In the genomic region with DNA sequence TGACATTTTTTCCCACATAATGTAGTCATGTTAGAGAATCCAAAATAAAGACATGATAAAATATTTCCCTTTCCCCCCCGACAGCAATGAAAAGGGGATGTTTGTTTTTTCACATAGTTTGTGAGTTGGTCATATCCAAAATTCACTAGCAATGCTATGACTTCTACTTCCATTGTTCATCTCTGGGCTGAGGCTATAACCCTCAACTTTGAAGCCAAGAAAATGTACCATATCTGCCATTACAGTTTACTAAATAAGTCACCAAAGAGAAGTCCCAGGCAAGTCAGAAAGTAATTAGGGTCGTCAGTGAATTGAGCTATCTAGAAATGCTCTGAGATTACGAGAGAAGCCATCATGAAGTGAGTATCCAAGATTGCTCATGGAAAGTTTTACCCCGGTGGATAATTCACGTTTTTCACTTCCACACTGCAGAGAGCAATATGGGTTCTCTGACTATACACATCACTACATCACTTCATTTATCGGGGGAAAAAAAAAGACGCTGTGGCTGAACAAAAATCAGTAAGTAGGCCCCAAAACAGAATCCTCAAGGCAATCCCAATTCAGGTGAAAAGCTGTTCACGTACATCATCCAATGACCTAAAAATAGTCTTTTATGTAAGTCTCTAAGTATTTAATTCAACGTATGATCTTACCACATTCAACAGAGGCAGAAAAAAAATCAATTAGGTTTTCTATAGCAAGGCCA, we compare ENCODE assay signal across 9 cellular contexts. TPM values are rescaled to one million over a fixed set of nuclear protein-coding genes. Genes with fewer than 3 reads are reported as not detected.
DNase-seq lines count a peak whose midpoint lies in the region; FAIRE-seq and TF ChIP-seq lines count a peak whose summit lies in the region.
"Had no signal": no experiment of that assay in that cellular context is flagged by ENCODE, and none has a peak within 500 bp of the region (broad histone marks: within the 10 kb centered on the region; RNA-seq: fewer than 3 reads in every experiment).

No MANE protein-coding gene starts in this region.

- peaks cover 5% of the 10 kb centered on the region for H3K27me3 Mint-ChIP-seq in T-helper 1 cell treated with Interleukin-12 subunit alpha and Interleukin-12 subunit beta and Interleukin-4 antibody, amounts not matched to agents 30 μg/mL and 1 μg/mL, for 36 hours (ENCODE audit: low read depth)
- no peaks in the 10 kb centered on the region for H3K27me3 Mint-ChIP-seq in activated naive CD8-positive, alpha-beta T cell

- no peak for TF ChIP-seq EP300 in suprapubic skin (IDR thresholded peaks at IDR 0.05)

- TF ChIP-seq CTCF in keratinocyte (optimal IDR thresholded peaks at IDR 0.05 in 1 of 3, IDR thresholded peaks at IDR 0.05 in 1 of 3, conservative IDR thresholded peaks at IDR 0.05 in 1 of 3; ENCODE audit: extremely low read depth in 1 of 3, insufficient read depth in 2 of 3, low read length in 3 of 3), result no peak
- no peak for TF ChIP-seq CTCF in suprapubic skin (IDR thresholded peaks at IDR 0.05)
- TF ChIP-seq CTCF in GM10266 (IDR thresholded peaks at IDR 0.05; ENCODE audit: control insufficient read depth, insufficient read depth, low read depth, missing control alignments), result no peak

- no peaks in the 10 kb centered on the region for H3K36me3 ChIP-seq in keratinocyte (ENCODE audit: control insufficient read depth in 2 of 2, extremely low read depth in 1 of 2, insufficient read depth in 2 of 2, low read length in 2 of 2)
- no peaks in the 10 kb centered on the region for H3K36me3 ChIP-seq in suprapubic skin

- dilution Hi-C loops in keratinocyte (cut with MboI; ENCODE audit: extremely low pct_ligation_motif_present, low sequenced_read_pairs), result no loop called here

- WGBS in suprapubic skin, result 36% methylated on average over 9 of the region's 9 CpGs

- no peaks in the 10 kb centered on the region for H3K9me1 ChIP-seq in keratinocyte (ENCODE audit: control insufficient read depth, extremely low read depth, insufficient read depth, low read length)

- H3K36me3 Mint-ChIP-seq in T-helper 1 cell treated with Interleukin-12 subunit alpha and Interleukin-12 subunit beta and Interleukin-4 antibody, amounts not matched to agents 30 μg/mL and 1 μg/mL, for 36 hours (ENCODE audit: low read depth), result peaks cover 7% of the 10 kb centered on the region
- H3K36me3 Mint-ChIP-seq in activated naive CD8-positive, alpha-beta T cell, result no peaks in the 10 kb centered on the region

- H3K4me3 Mint-ChIP-seq in T-helper 1 cell treated with Interleukin-12 subunit alpha and Interleukin-12 subunit beta and Interleukin-4 antibody, amounts not matched to agents 30 μg/mL and 1 μg/mL, for 36 hours, result peak overlapping the region; percentile 92
- H3K4me3 Mint-ChIP-seq in activated naive CD8-positive, alpha-beta T cell, result peak overlapping the region; percentile 93

- no peak for DNase-seq in T-helper 1 cell
- DNase-seq in keratinocyte (ENCODE audit: low read depth, low spot score), result no peak
- DNase-seq in suprapubic skin (ENCODE audit: low spot score in 2 of 2), result no peak
- DNase-seq in GM10266 (ENCODE audit: extremely low spot score), result no peak
- DNase-seq in SK-N-DZ (ENCODE audit: low spot score), result no peak
- no peak for DNase-seq in posterior vena cava (ENCODE audit: low spot score)

- H3K4me3 ChIP-seq in keratinocyte (ENCODE audit: control insufficient read depth in 2 of 3, extremely low read depth in 1 of 3, insufficient read depth in 2 of 3, low read depth in 1 of 3, low read length in 3 of 3) (peak overlapping the region; percentile 70 to 87 (median 85)), suprapubic skin (peak overlapping the region; percentile 78)

- H2AFZ ChIP-seq in keratinocyte (ENCODE audit: control insufficient read depth, low read length), result peak overlapping the region; percentile 89

- no peak for TF ChIP-seq POLR2A in suprapubic skin (IDR thresholded peaks at IDR 0.05)

- peaks cover 38% of the 10 kb centered on the region for H3K79me2 ChIP-seq in keratinocyte (ENCODE audit: control insufficient read depth, insufficient read depth, low read length)

- peak overlapping the region; percentile 79 for H3K9ac ChIP-seq in keratinocyte (ENCODE audit: control insufficient read depth, extremely low read depth, insufficient read depth, low read length)

- H3K4me2 ChIP-seq in keratinocyte (ENCODE audit: control insufficient read depth, extremely low read depth, insufficient read depth, low read depth, low read length), result peak overlapping the region; percentile 94

- H3K4me1 ChIP-seq in keratinocyte (ENCODE audit: control insufficient read depth, extremely low read depth, insufficient read depth, low read length), result peaks cover 29% of the 10 kb centered on the region
- peaks cover 52% of the 10 kb centered on the region for H3K4me1 ChIP-seq in suprapubic skin

- H3K9me3 Mint-ChIP-seq in T-helper 1 cell treated with Interleukin-12 subunit alpha and Interleukin-12 subunit beta and Interleukin-4 antibody, amounts not matched to agents 30 μg/mL and 1 μg/mL, for 36 hours, result no peaks in the 10 kb centered on the region
- H3K9me3 Mint-ChIP-seq in activated naive CD8-positive, alpha-beta T cell (ENCODE audit: low read depth), result no peaks in the 10 kb centered on the region

- H3K27ac Mint-ChIP-seq in T-helper 1 cell treated with Interleukin-12 subunit alpha and Interleukin-12 subunit beta and Interleukin-4 antibody, amounts not matched to agents 30 μg/mL and 1 μg/mL, for 36 hours, result peak overlapping the region; percentile 81
- peak overlapping the region; percentile 96 for H3K27ac Mint-ChIP-seq in activated naive CD8-positive, alpha-beta T cell

- H4K20me1 ChIP-seq in keratinocyte (ENCODE audit: control insufficient read depth, extremely low read depth, insufficient read depth, low read length), result no peaks in the 10 kb centered on the region

- peaks cover 24% of the 10 kb centered on the region for H3K4me1 Mint-ChIP-seq in T-helper 1 cell treated with Interleukin-12 subunit alpha and Interleukin-12 subunit beta and Interleukin-4 antibody, amounts not matched to agents 30 μg/mL and 1 μg/mL, for 36 hours (ENCODE audit: low read depth)
- H3K4me1 Mint-ChIP-seq in activated naive CD8-positive, alpha-beta T cell (ENCODE audit: low read depth), result peaks cover 45% of the 10 kb centered on the region

- intact Hi-C loops in posterior vena cava (cut with DNase I), result no loop called here

- FAIRE-seq in keratinocyte (lab: Jason Lieb, UNC), result no peak
- FAIRE-seq: A204.1 had no signal

- H3K27me3 ChIP-seq in keratinocyte (ENCODE audit: control insufficient read depth, extremely low read depth, insufficient read depth, low read length) (no peaks in the 10 kb centered on the region), suprapubic skin (no peaks in the 10 kb centered on the region)

- H3K27ac ChIP-seq in keratinocyte (ENCODE audit: control insufficient read depth, insufficient read depth, low read length) (peak overlapping the region; percentile 46), suprapubic skin (peak overlapping the region; percentile 97)

- H3K9me3 ChIP-seq in keratinocyte (ENCODE audit: control insufficient read depth, low read depth, low read length) (no peaks in the 10 kb centered on the region), suprapubic skin (no peaks in the 10 kb centered on the region)

RNA-seq across cellular contexts. Expression of a gene that starts 1.4 kb away (rescaled TPM):
- 5.0 to 6.4 TPM (median 5.9 TPM) in 3 replicates for polyA plus RNA-seq in keratinocyte
- 4.3 TPM for polyA plus RNA-seq in keratinocyte (2011; ENCODE audit: low read depth)
- 2.9 and 4.1 TPM in 2 replicates for polyA plus RNA-seq in keratinocyte (2011; cell fraction: cytosol; rRNA removed)
- polyA plus RNA-seq in keratinocyte (2011; cell fraction: nucleus; rRNA removed), result 15.3 and 16.0 TPM in 2 replicates
- polyA plus RNA-seq in keratinocyte (2012; ENCODE audit: low replicate concordance), result 4.2 and 5.7 TPM in 2 replicates
- polyA minus RNA-seq in keratinocyte, result 10.1 to 17.8 TPM (median 13.7 TPM) in 3 replicates
- 13.0 TPM for polyA minus RNA-seq in keratinocyte (2011; cell fraction: cytosol; rRNA and poly(A)+ RNA removed)
- 15.5 and 31.6 TPM in 2 replicates for polyA minus RNA-seq in keratinocyte (2011; cell fraction: nucleus; rRNA and poly(A)+ RNA removed)
- total RNA-seq in suprapubic skin (10 to 100 TPM; 14.5 to 31.1 (median 25.9) TPM), posterior vena cava (100 to 1,000 TPM in 1 of 2 donors, 10 to 100 TPM in 1; 78.6 to 101 TPM)
- polyA plus RNA-seq in SK-N-DZ (2014; cell fraction: cytosol; rRNA removed), result 2.6 and 4.0 TPM in 2 replicates
- polyA plus RNA-seq in SK-N-DZ (2014; cell fraction: nucleus; rRNA removed), result 3.2 and 10.9 TPM in 2 replicates

RNA-seq across cellular contexts. Expression of a gene that starts 2.2 kb away (rescaled TPM):
- polyA plus RNA-seq in keratinocyte, result 32.2 to 44.6 TPM (median 36.1 TPM) in 3 replicates
- 25.3 TPM for polyA plus RNA-seq in keratinocyte (2011; ENCODE audit: low read depth)
- 25.8 and 37.8 TPM in 2 replicates for polyA plus RNA-seq in keratinocyte (2011; cell fraction: cytosol; rRNA removed)
- 44.6 and 54.7 TPM in 2 replicates for polyA plus RNA-seq in keratinocyte (2011; cell fraction: nucleus; rRNA removed)
- polyA plus RNA-seq in keratinocyte (2012; ENCODE audit: low replicate concordance), result 9.7 and 18.7 TPM in 2 replicates
- polyA minus RNA-seq in keratinocyte, result 27.1 to 49.9 TPM (median 38.2 TPM) in 3 replicates
- polyA minus RNA-seq in keratinocyte (2011; cell fraction: cytosol; rRNA and poly(A)+ RNA removed), result 39.7 TPM
- polyA minus RNA-seq in keratinocyte (2011; cell fraction: nucleus; rRNA and poly(A)+ RNA removed), result 26.8 and 59.3 TPM in 2 replicates
- 10 to 100 TPM; 21.3 to 35.6 (median 23.5) TPM for total RNA-seq in suprapubic skin
- polyA plus RNA-seq in SK-N-DZ (2014; cell fraction: cytosol; rRNA removed), result 29.4 and 40.4 TPM in 2 replicates
- 21.9 and 31.1 TPM in 2 replicates for polyA plus RNA-seq in SK-N-DZ (2014; cell fraction: nucleus; rRNA removed)
- 10 to 100 TPM; 22.2 to 24.6 TPM for total RNA-seq in posterior vena cava
